17 cellular contexts compared by ENCODE assay signal in the genomic region with DNA sequence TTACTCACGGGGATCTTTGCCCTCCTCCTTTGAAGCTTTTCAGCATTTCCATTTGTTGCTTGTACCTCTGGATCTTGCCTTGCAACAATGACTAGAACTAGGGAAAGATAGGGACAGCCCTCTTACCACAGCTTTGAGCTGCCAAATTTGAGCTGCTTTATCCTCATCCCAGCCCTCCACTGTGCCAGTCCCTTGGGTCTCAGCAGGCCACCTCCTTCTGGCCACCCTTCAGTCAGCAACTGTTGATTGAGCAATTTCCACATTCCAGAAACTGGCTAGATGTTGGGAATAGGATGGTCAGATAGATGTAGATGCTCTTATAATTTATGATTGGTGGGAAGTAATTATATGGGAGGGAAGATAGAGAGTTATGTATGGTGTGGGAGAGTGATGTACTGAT.
"Had no signal": no experiment of that assay in that cellular context is flagged by ENCODE, and none has a peak within 500 bp of the region (broad histone marks: within the 10 kb centered on the region; RNA-seq: fewer than 3 reads in every experiment).

No MANE protein-coding gene starts in this region.

- H3K9me3 ChIP-seq: prostate gland, right lobe of liver had no signal

- DNase-seq: activated CD4-positive, alpha-beta T cell treated with anti-CD3 and anti-CD28 coated beads for 36 hours; activated CD8-positive, alpha-beta memory T cell treated with anti-CD3 and anti-CD28 coated beads, Interleukin-2, amount 50 U/mL, for 4 hours; activated CD8-positive, alpha-beta T cell treated with anti-CD3 and anti-CD28 coated beads for 36 hours; activated T-cell treated with anti-CD3 and anti-CD28 coated beads, Interleukin-2, amount 50 U/mL, for 72 hours; central memory CD4-positive, alpha-beta T cell; effector memory CD8-positive, alpha-beta T cell; glutamatergic neuron; left cardiac atrium; nucleus accumbens; right lobe of liver; stimulated activated CD4-positive, alpha-beta T cell treated with anti-CD3 and anti-CD28 coated beads, Interleukin-12 subunit alpha, Interleukin-12 subunit beta, amount 100 ng/mL, for 4 hours; stimulated activated naive CD4-positive, alpha-beta T cell treated with Interleukin-2 at 50 U/mL for 16 hours; T-helper 9 cell had no signal

- H3K27me3 ChIP-seq: right lobe of liver had no signal

- H3K4me3 ChIP-seq: prostate gland, right lobe of liver had no signal

- ATAC-seq: activated CD4-positive, alpha-beta T cell treated with anti-CD3 and anti-CD28 coated beads for 36 hours; activated CD8-positive, alpha-beta T cell treated with anti-CD3 and anti-CD28 coated beads for 36 hours; activated T-cell treated with anti-CD3 and anti-CD28 coated beads, Interleukin-2, amount 50 U/mL, for 72 hours; effector memory CD8-positive, alpha-beta T cell; natural killer cell treated with Interleukin-12 subunit alpha and Interleukin-12 subunit beta and Interleukin-15 and Interleukin-18, amount 100 ng/mL, for 72 hours; right lobe of liver had no signal

- H3K36me3 ChIP-seq: prostate gland, right lobe of liver had no signal

- H3K4me1 ChIP-seq: prostate gland had no signal

- H3K27ac ChIP-seq: epithelial cell of prostate, prostate gland, right lobe of liver, VCaP had no signal
